In the genomic region with DNA sequence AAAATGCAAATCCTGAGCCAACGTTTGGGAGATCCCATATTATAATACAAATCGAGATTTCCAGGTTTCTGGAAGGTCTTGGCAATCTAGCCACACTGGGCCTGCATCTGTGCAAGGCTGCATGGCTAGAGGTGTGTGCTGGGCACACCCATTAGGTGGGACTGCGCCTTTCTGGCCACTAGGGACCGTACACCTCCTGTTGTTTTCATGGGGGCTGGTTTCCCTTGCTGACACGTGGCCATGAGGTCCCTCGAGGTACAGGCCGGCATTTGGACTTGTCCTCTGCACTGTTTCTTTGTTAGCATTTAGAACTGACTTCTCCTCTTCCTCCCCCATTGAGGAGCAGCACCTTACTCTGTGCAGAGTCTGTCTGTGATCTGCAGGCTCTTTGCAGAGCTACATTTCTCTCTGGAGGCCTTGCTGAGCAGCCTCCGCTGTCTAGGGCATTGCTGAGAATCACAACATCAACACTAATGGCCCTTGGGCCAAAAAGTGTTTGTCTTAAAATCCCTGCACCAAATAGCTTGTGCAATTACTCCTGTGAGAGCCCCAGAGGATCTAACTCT, we compare ENCODE assay signal across 1 cellular context.
TF ChIP-seq lines count a peak whose summit lies in the region.

No MANE protein-coding gene starts in this region.

TF ChIP-seq in HEK293, 187 proteins besides CTCF, POLR2A, EP300 and RAD21 (continued from another document):
- TF ChIP-seq, protein P1, sequence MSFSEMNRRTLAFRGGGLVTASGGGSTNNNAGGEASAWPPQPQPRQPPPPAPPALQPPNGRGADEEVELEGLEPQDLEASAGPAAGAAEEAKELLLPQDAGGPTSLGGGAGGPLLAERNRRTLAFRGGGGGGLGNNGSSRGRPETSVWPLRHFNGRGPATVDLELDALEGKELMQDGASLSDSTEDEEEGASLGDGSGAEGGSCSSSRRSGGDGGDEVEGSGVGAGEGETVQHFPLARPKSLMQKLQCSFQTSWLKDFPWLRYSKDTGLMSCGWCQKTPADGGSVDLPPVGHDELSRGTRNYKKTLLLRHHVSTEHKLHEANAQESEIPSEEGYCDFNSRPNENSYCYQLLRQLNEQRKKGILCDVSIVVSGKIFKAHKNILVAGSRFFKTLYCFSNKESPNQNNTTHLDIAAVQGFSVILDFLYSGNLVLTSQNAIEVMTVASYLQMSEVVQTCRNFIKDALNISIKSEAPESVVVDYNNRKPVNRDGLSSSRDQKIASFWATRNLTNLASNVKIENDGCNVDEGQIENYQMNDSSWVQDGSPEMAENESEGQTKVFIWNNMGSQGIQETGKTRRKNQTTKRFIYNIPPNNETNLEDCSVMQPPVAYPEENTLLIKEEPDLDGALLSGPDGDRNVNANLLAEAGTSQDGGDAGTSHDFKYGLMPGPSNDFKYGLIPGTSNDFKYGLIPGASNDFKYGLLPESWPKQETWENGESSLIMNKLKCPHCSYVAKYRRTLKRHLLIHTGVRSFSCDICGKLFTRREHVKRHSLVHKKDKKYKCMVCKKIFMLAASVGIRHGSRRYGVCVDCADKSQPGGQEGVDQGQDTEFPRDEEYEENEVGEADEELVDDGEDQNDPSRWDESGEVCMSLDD (tag by site-specific recombination; IDR thresholded peaks at IDR 0.05) = no peak
- no peak for TF ChIP-seq ZNF624 (tag by site-specific recombination; IDR thresholded peaks at IDR 0.05)
- TF ChIP-seq ZNF311 (tag by site-specific recombination; IDR thresholded peaks at IDR 0.05; ENCODE audit: borderline replicate concordance) = no peak
- TF ChIP-seq ZNF600 (tag by site-specific recombination; IDR thresholded peaks at IDR 0.05) = no peak
- no peak for TF ChIP-seq TRIM28 (IDR thresholded peaks at IDR 0.05; ENCODE audit: borderline replicate concordance, low read length)
- TF ChIP-seq ZNF792 (tag by site-specific recombination; IDR thresholded peaks at IDR 0.05) = no peak
